14 cellular contexts compared by ENCODE assay signal in genomic region chr1:14597343-14598006, GRCh38. TPM values are rescaled to one million over a fixed set of nuclear protein-coding genes. Genes with fewer than 3 reads are reported as not detected.
DNase-seq lines count a peak whose midpoint lies in the region; ATAC-seq, FAIRE-seq and TF ChIP-seq lines count a peak whose summit lies in the region.
"Had no signal": no experiment of that assay in that cellular context is flagged by ENCODE, and none has a peak within 500 bp of the region (broad histone marks: within the 10 kb centered on the region; RNA-seq: fewer than 3 reads in every experiment).

No MANE protein-coding gene starts in this region.

- TF ChIP-seq POLR2A in tibial nerve (IDR thresholded peaks at IDR 0.05) (no peak), upper lobe of left lung (IDR thresholded peaks at IDR 0.05) (no peak)

- H3K27me3 ChIP-seq in tibial nerve = peaks cover 3 to 67% of the 10 kb centered on the region in 2 donors
- H3K27me3 ChIP-seq in upper lobe of left lung = peaks cover 0 to 23% (median 12%) of the 10 kb centered on the region in 4 donors

- TF ChIP-seq CTCF in tibial nerve (IDR thresholded peaks at IDR 0.05) (no peak), upper lobe of left lung (IDR thresholded peaks at IDR 0.05) (no peak)

- TF ChIP-seq EP300 in tibial nerve (IDR thresholded peaks at IDR 0.05) = no peak
- no peak for TF ChIP-seq EP300 in upper lobe of left lung (IDR thresholded peaks at IDR 0.05)

- H3K4me1 ChIP-seq in tibial nerve (peaks cover 0 to 31% (median 0%) of the 10 kb centered on the region in 4 donors), upper lobe of left lung (peaks cover 0 to 19% (median 12%) of the 10 kb centered on the region in 4 donors)
- H3K4me1 ChIP-seq: A549 had no signal

- H3K36me3 ChIP-seq in tibial nerve = no peaks in the 10 kb centered on the region
- H3K36me3 ChIP-seq in upper lobe of left lung = no peaks in the 10 kb centered on the region
- H3K36me3 ChIP-seq: brain microvascular endothelial cell had no signal

- ATAC-seq in upper lobe of left lung (ENCODE audit: low FRiP score in 2 of 2) = no peak

- peak; percentile 47 for DNase-seq in NCI-H1092 treated with DMSO at 0.1 percent for 48 hours (lab: John Stamatoyannopoulos, UW)
- no peak for DNase-seq in NCI-H1092 (lab: John Stamatoyannopoulos, UW)
- DNase-seq in cerebellum (ENCODE audit: low spot score) = peak; percentile 46
- peak; percentile 16 for DNase-seq in kidney glomerular epithelial cell (lab: John Stamatoyannopoulos, UW)
- peak; percentile 12 for DNase-seq in urothelium cell line (ENCODE audit: low spot score)
- no peak for DNase-seq in tibial nerve (ENCODE audit: low spot score in 2 of 2)
- DNase-seq in RPMI8226 = no peak
- no peak for DNase-seq in upper lobe of left lung
- DNase-seq: activated T-cell treated with anti-CD3 and anti-CD28 coated beads, Interleukin-2, amount 50 U/mL, for 48 hours; brain microvascular endothelial cell; NCI-H226; SHP77 had no signal

- H3K9me3 ChIP-seq in tibial nerve = no peaks in the 10 kb centered on the region
- H3K9me3 ChIP-seq in upper lobe of left lung = no peaks in the 10 kb centered on the region
- H3K9me3 ChIP-seq: A549 had no signal

- 48 to 53% methylated on average over 10 of the region's 10 CpGs for WGBS in tibial nerve, 2 donors
- WGBS in upper lobe of left lung, 2 donors = 42 to 45% methylated on average over 10 of the region's 10 CpGs

- no peak overlapping the region for H3K4me3 ChIP-seq in tibial nerve
- peak overlapping the region in 1 of 4 donors; percentile 61 for H3K4me3 ChIP-seq in upper lobe of left lung

- H3K27ac ChIP-seq in tibial nerve = peak overlapping the region in 1 of 4 donors; percentile 83
- H3K27ac ChIP-seq in upper lobe of left lung = no peak overlapping the region
- H3K27ac ChIP-seq: A549, brain microvascular endothelial cell, KMS-11 had no signal

- no peak for FAIRE-seq in urothelium cell line (lab: Jason Lieb, UNC)
- FAIRE-seq: A549 had no signal

RNA-seq across cellular contexts. Expression of gene KAZN, which starts 1.0 kb away (rescaled TPM):
- total RNA-seq in cerebellum (22.6 TPM), tibial nerve (10 to 100 TPM; 16.0 to 29.2 (median 22.2) TPM), upper lobe of left lung (10 to 100 TPM; 11.5 to 30.0 (median 17.6) TPM)

Comparison
In these comparisons a context has a peak if more than half of its experiments do, and no peak if none do; other contexts are left out.
1. DNase-seq: peak in NCI-H1092 treated with DMSO at 0.1 percent for 48 hours (single experiment), cerebellum (single experiment), kidney glomerular epithelial cell (single experiment) and urothelium cell line (single experiment); none in NCI-H1092 (single experiment), tibial nerve (0 of 2), RPMI8226 (single experiment) and upper lobe of left lung (0 of 2).